9 cellular contexts compared by ENCODE assay signal in genomic region chr11:69352715-69353325, GRCh38. TPM values are rescaled to one million over a fixed set of nuclear protein-coding genes. Genes with fewer than 3 reads are reported as not detected.
DNase-seq lines count a peak whose midpoint lies in the region; ATAC-seq, FAIRE-seq and TF ChIP-seq lines count a peak whose summit lies in the region.
"Had no signal": no experiment of that assay in that cellular context is flagged by ENCODE, and none has a peak within 500 bp of the region (broad histone marks: within the 10 kb centered on the region; RNA-seq: fewer than 3 reads in every experiment).

No MANE protein-coding gene starts in this region.

- no peak for ATAC-seq in K562
- no peak for ATAC-seq in HG02840 (IDR thresholded peaks at IDR 0.05; ENCODE audit: low FRiP score, unreplicated experiment)

- POLR2A ChIA-PET in BJ (lab: Charles Lee), result no interaction called here
- POLR2A ChIA-PET in K562 (lab: Yijun Ruan, JAX), result interaction anchor here (0.6 to 0.9 kb wide), 2 partner anchors 18 to 67 kb away, joined by 3 to 5 read pairs; no protein-coding TSS in a partner anchor

- H4K20me1 ChIP-seq in K562 (replicated peaks; ENCODE audit: control insufficient read depth, insufficient read depth, low read length), result no peaks in the 10 kb centered on the region

- TF ChIP-seq CTCF in BJ (IDR thresholded peaks at IDR 0.05; ENCODE audit: insufficient read depth, low read depth, low read length) (no peak), K562 (IDR thresholded peaks at IDR 0.05 in 2 of 3, conservative IDR thresholded peaks at IDR 0.05 in 1 of 3; ENCODE audit: insufficient read depth in 2 of 3, low read depth in 1 of 3, low read length in 3 of 3) (no peak)

- no peak for TF ChIP-seq EP300 in K562 (IDR thresholded peaks at IDR 0.05; ENCODE audit: low read length)

- 3% methylated on average over 2 of the region's 2 CpGs for whole genome bisulfite sequencing in K562 (ENCODE audit: insufficient coverage, low coverage, missing lambda C conversion rate)

- peaks cover 0 to 15% of the 10 kb centered on the region in 2 experiments; a peak in 1 of 5 replicates for H3K4me1 ChIP-seq in K562 (replicated peaks in 1 of 2; ENCODE audit: control insufficient read depth in 2 of 2, insufficient read depth in 2 of 2, low read length in 2 of 2)

- H3K9me3 ChIP-seq in K562 (replicated peaks; ENCODE audit: control insufficient read depth, insufficient read depth, low read depth, low read length), result peaks cover 6% of the 10 kb centered on the region; the same call in 1 of the 2 replicates

- no peaks in the 10 kb centered on the region for H3K79me2 ChIP-seq in K562 (ENCODE audit: control insufficient read depth, insufficient read depth, low read length)

- no peak overlapping the region for H3K9ac ChIP-seq in K562 (ENCODE audit: insufficient read depth in 1 of 2, low read depth in 2 of 2, low read length in 2 of 2)

- FAIRE-seq in K562 (lab: Jason Lieb, UNC), result no peak

- no peak overlapping the region for H3K4me2 ChIP-seq in K562 (ENCODE audit: insufficient read depth, low read length)

- H3K9me1 ChIP-seq in K562 (ENCODE audit: control insufficient read depth, insufficient read depth, low read length), result no peaks in the 10 kb centered on the region

- H2AFZ ChIP-seq in K562 (ENCODE audit: low read depth, low read length), result no peak overlapping the region

- CTCF ChIA-PET in BJ (lab: Yijun Ruan, JAX), result interaction anchor here (0.6 to 1.2 kb wide), 3 partner anchors 13 to 289 kb away, joined by 3 read pairs; no protein-coding TSS in a partner anchor
- CTCF ChIA-PET in K562 (lab: Yijun Ruan, JAX; ENCODE audit: low intra/inter-chr PET ratio), result no interaction called here

- no peak overlapping the region for H3K27ac ChIP-seq in K562 (ENCODE audit: extremely low read depth, low read depth, low read length)
- H3K27ac ChIP-seq: neutrophil had no signal

- H3K27me3 ChIP-seq in BJ (ENCODE audit: control insufficient read depth, insufficient read depth, low read length) (no peaks in the 10 kb centered on the region), K562 (ENCODE audit: control insufficient read depth in 2 of 2, insufficient read depth in 2 of 2, low read length in 2 of 2) (no peaks in the 10 kb centered on the region)
- H3K27me3 ChIP-seq: neutrophil had no signal

- DNase-seq in BJ (ENCODE audit: low read depth) (peak; percentile 82), NCI-H2171 treated with DMSO at 0.1 percent for 48 hours (lab: John Stamatoyannopoulos, UW) (peak; percentile 94), K562 (ENCODE audit: extremely low read depth in 1 of 4, low spot score in 3 of 4) (peak in 1 of 4 experiments; percentile 31), myocyte (ENCODE audit: low read depth) (peak; percentile 92), NCI-H146 (lab: John Stamatoyannopoulos, UW) (no peak), NCI-H2227 treated with DMSO at 0.1 percent for 48 hours (lab: John Stamatoyannopoulos, UW) (no peak), NCI-H1930 (lab: John Stamatoyannopoulos, UW) (no peak)

- no TSS peak for BruUV-seq in K562 (replicated peaks; lab: Mats Ljungman, UMichigan)

- intact Hi-C loops in K562 (cut with micrococcal nuclease), result no loop called here

- H3K4me3 ChIP-seq in BJ (ENCODE audit: low read depth, low read length) (no peak overlapping the region), K562 (no peak overlapping the region)

- in situ Hi-C loops in K562 (cut with MboI), result no loop called here

- TF ChIP-seq RAD21 in K562 (CRISPR knock-in tag; conservative IDR thresholded peaks at IDR 0.05 in 1 of 2, IDR thresholded peaks at IDR 0.05 in 1 of 2), result no peak

- H3K36me3 ChIP-seq in BJ (ENCODE audit: control insufficient read depth, insufficient read depth, low read length) (no peaks in the 10 kb centered on the region), K562 (ENCODE audit: control insufficient read depth, insufficient read depth, low read length) (no peaks in the 10 kb centered on the region)
- H3K36me3 ChIP-seq: neutrophil had no signal

- no peak for TF ChIP-seq POLR2A in K562 (conservative IDR thresholded peaks at IDR 0.05)

TF ChIP-seq in K562, 482 proteins besides CTCF, POLR2A, EP300 and RAD21 (continues in another document):
- TF ChIP-seq RBM25 (IDR thresholded peaks at IDR 0.05; ENCODE audit: low read depth, low read length, severe bottlenecking) (peak; percentile 77), SMARCB1 (IDR thresholded peaks at IDR 0.05; ENCODE audit: insufficient read length, low read depth) (no peak), ZFP36 (IDR thresholded peaks at IDR 0.05; ENCODE audit: low read depth, low read length, partially characterized antibody) (peak; percentile 79), TFAP4 (CRISPR knock-in tag; IDR thresholded peaks at IDR 0.05; ENCODE audit: borderline replicate concordance) (peak; percentile 38), SMARCC2 (IDR thresholded peaks at IDR 0.05; ENCODE audit: low read depth) (no peak), JUND (IDR thresholded peaks at IDR 0.05; ENCODE audit: borderline replicate concordance, low read depth, low read length) (no peak), JUND (tag; IDR thresholded peaks at IDR 0.05; ENCODE audit: borderline replicate concordance, low read depth, low read length) (no peak), FOSL1 (tag; conservative IDR thresholded peaks at IDR 0.05) (peak; percentile 57), BCOR (IDR thresholded peaks at IDR 0.05) (peak; percentile 50), CBFA2T2 (conservative IDR thresholded peaks at IDR 0.05) (peak; percentile 69), GABPB2 (CRISPR knock-in tag; conservative IDR thresholded peaks at IDR 0.05) (no peak), KDM2B (CRISPR knock-in tag; IDR thresholded peaks at IDR 0.05) (no peak), RNF2 (IDR thresholded peaks at IDR 0.05) (no peak), POLR2AphosphoS2 (IDR thresholded peaks at IDR 0.05; ENCODE audit: low read length) (no peak), ELF1 (tag; IDR thresholded peaks at IDR 0.05) (no peak), POLR3A (IDR thresholded peaks at IDR 0.05; ENCODE audit: borderline replicate concordance, extremely low read depth, insufficient read depth, insufficient read length) (no peak), CBFA2T3 (IDR thresholded peaks at IDR 0.05) (peak; percentile 80), CAMTA2 (CRISPR knock-in tag; conservative IDR thresholded peaks at IDR 0.05) (no peak), KDM1A (IDR thresholded peaks at IDR 0.05) (peak; percentile 75 to 80), ZNF436 (CRISPR knock-in tag; IDR thresholded peaks at IDR 0.05) (no peak), GMEB1 (CRISPR knock-in tag; IDR thresholded peaks at IDR 0.05) (no peak), CEBPG (CRISPR knock-in tag; IDR thresholded peaks at IDR 0.05) (no peak), CEBPG (tag; conservative IDR thresholded peaks at IDR 0.05 in 1 of 2, IDR thresholded peaks at IDR 0.05 in 1 of 2) (peak in 1 of 2 experiments; percentile 53; a peak in 1 of 4 replicates)

RNA-seq across cellular contexts. Expression of gene MYEOV, which starts 58.9 kb away (rescaled TPM):
- polyA plus RNA-seq in BJ (2011; rRNA removed), result 3.6 and 4.5 TPM in 2 replicates
- 3.6 and 9.9 TPM in 2 replicates for polyA minus RNA-seq in BJ (2011; rRNA and poly(A)+ RNA removed)
- 153 and 334 TPM in 2 replicates for total RNA-seq in K562 (2011; cell fraction: chromatin; rRNA removed; ENCODE audit: low replicate concordance)
- total RNA-seq in K562 (2011; cell fraction: nucleolus; rRNA removed), result 281 and 292 TPM in 2 replicates
- 180 and 211 TPM in 2 replicates for total RNA-seq in K562 (2011; cell fraction: nucleoplasm; rRNA removed)
- total RNA-seq in K562 (2014; rRNA removed), result 29.5 and 33.6 TPM in 2 replicates
- total RNA-seq in K562 (2014; rRNA removed; fragmentation: Illumina TruSeq; extraction: Trizol), result 29.7 and 32.2 TPM in 2 replicates
- 26.1 and 28.1 TPM in 2 replicates for total RNA-seq in K562 (2015; rRNA removed; fragmentation: Illumina TruSeq; extraction: Trizol)
- 77.7 and 92.3 TPM in 2 replicates for total RNA-seq in K562 (2021)
- 133 TPM in 2 replicates for polyA plus RNA-seq in K562 (2011; rRNA removed)
- 96.6 and 154 TPM in 2 replicates for polyA plus RNA-seq in K562 (2011; cell fraction: cytosol; rRNA removed)
- 301 and 457 TPM in 2 replicates for polyA plus RNA-seq in K562 (2011; cell fraction: nucleus; rRNA removed)
- 69.0 and 89.1 TPM in 2 replicates for polyA plus RNA-seq in K562 (2012)
- polyA plus RNA-seq in K562 (2014; fragmentation: Illumina TruSeq; extraction: Trizol), result 68.2 and 86.9 TPM in 2 replicates
- 10 to 100 TPM; 10.2 to 11.5 TPM for polyA plus RNA-seq in K562 (2014; fragmentation: Nextera tagmentation; extraction: Ambion mirVana)
- polyA plus RNA-seq in K562 (2014; rRNA removed), result 80.9 and 87.6 TPM in 2 replicates
- 48.1 and 73.1 TPM in 2 replicates for polyA minus RNA-seq in K562 (2011; rRNA and poly(A)+ RNA removed)
- polyA minus RNA-seq in K562 (2011; cell fraction: cytosol; rRNA and poly(A)+ RNA removed), result 38.3 and 45.9 TPM in 2 replicates
- polyA minus RNA-seq in K562 (2011; cell fraction: nucleus; rRNA and poly(A)+ RNA removed), result 87.9 and 158 TPM in 2 replicates
- not detected in 2 replicates for total RNA-seq in myocyte
- polyA plus RNA-seq in myocyte (2012), result 2.5 TPM

Comparison
In these comparisons a context has a peak if more than half of its experiments do, and no peak if none do; other contexts are left out.
1. DNase-seq: peak in BJ (single experiment), NCI-H2171 treated with DMSO at 0.1 percent for 48 hours (single experiment) and myocyte (single experiment); none in NCI-H146 (single experiment), NCI-H2227 treated with DMSO at 0.1 percent for 48 hours (single experiment) and NCI-H1930 (0 of 2).
2. RNA of gene MYEOV, which starts 58.9 kb away (total RNA-seq): 26.1 to 334 TPM in K562; not detected in myocyte; every median in the first group is over 10 times any median in the second.